Comparison of ENCODE assay signal across 19 cellular contexts in genomic region chr15:57534279-57534678, GRCh38. TPM values are rescaled to one million over a fixed set of nuclear protein-coding genes. Genes with fewer than 3 reads are reported as not detected.
DNase-seq lines count a peak whose midpoint lies in the region; ATAC-seq and TF ChIP-seq lines count a peak whose summit lies in the region.
"Had no signal": no experiment of that assay in that cellular context is flagged by ENCODE, and none has a peak within 500 bp of the region (broad histone marks: within the 10 kb centered on the region; RNA-seq: fewer than 3 reads in every experiment).

No MANE protein-coding gene starts in this region.

- no peak overlapping the region for H3K14ac ChIP-seq in H9 (ENCODE audit: insufficient read depth, low read length)

- H3K27ac Mint-ChIP-seq in H9 (peak overlapping the region; percentile 0 to 83 (median 66); a peak in 5 of 7 replicates), glutamatergic neuron (ENCODE audit: unreplicated experiment) (peak overlapping the region; percentile 53), T-helper 17 cell (no peak overlapping the region)
- H3K27ac Mint-ChIP-seq: activated CD4-positive, alpha-beta T cell treated with anti-CD3 and anti-CD28 coated beads, Interleukin-2, amount 10 ng/mL, durations not matched to agents 24 days and 14 days; CD14-positive monocyte; neural progenitor cell had no signal

- no peak overlapping the region for H4K8ac ChIP-seq in H9 (replicated peaks; ENCODE audit: insufficient read length, low read depth, low read length)

- no peak overlapping the region for H3K23ac ChIP-seq in H9 (ENCODE audit: insufficient read length, low read depth, low read length)

- H3K4me1 Mint-ChIP-seq in H9 (peaks cover 28 to 32% of the 10 kb centered on the region in 2 experiments), glutamatergic neuron (ENCODE audit: low read depth, unreplicated experiment) (peaks cover 26% of the 10 kb centered on the region), T-helper 17 cell (peaks cover 3% of the 10 kb centered on the region)
- H3K4me1 Mint-ChIP-seq: activated CD4-positive, alpha-beta T cell treated with anti-CD3 and anti-CD28 coated beads, Interleukin-2, amount 10 ng/mL, durations not matched to agents 24 days and 14 days; CD14-positive monocyte had no signal

- H4K91ac ChIP-seq in H9 (ENCODE audit: insufficient read length, low read depth, low read length) = no peak overlapping the region

- ATAC-seq in gastrocnemius medialis = peak; percentile 33 to 52
- no peak for ATAC-seq in HG02759 (IDR thresholded peaks at IDR 0.05; ENCODE audit: unreplicated experiment)
- ATAC-seq in T-helper 17 cell = no peak
- ATAC-seq: HCT116 had no signal

- WGBS in H9 (ENCODE audit: extremely low coverage, insufficient read length, low lambda C conversion rate) = no CpG with 5 or more reads among the region's 6 CpGs

- peaks cover 2% of the 10 kb centered on the region; the same call in 1 of the 2 replicates for H3K27me3 Mint-ChIP-seq in H9 (ENCODE audit: low read depth)
- peaks cover 8% of the 10 kb centered on the region for H3K27me3 Mint-ChIP-seq in glutamatergic neuron (ENCODE audit: unreplicated experiment)
- H3K27me3 Mint-ChIP-seq in T-helper 17 cell = peaks cover 48% of the 10 kb centered on the region

- intact Hi-C loops in gastrocnemius medialis (cut with DNase I; ENCODE audit: low total_unique reads) = no loop called here

- TF ChIP-seq CTCF in H9 (conservative IDR thresholded peaks at IDR 0.05) = no peak
- TF ChIP-seq CTCF in glutamatergic neuron (IDR thresholded peaks at IDR 0.05; ENCODE audit: partially characterized antibody, unreplicated experiment) = no peak
- no peak for TF ChIP-seq CTCF in gastrocnemius medialis (IDR thresholded peaks at IDR 0.05 in 4 of 5, conservative IDR thresholded peaks at IDR 0.05 in 1 of 5)

- H3K4me1 ChIP-seq in H9 (ENCODE audit: insufficient read depth, low read length) (peaks cover 4% of the 10 kb centered on the region), gastrocnemius medialis (no peaks in the 10 kb centered on the region)

- H4K20me1 ChIP-seq in H9 (ENCODE audit: control insufficient read depth, insufficient read depth, insufficient read length) = no peaks in the 10 kb centered on the region

- no peak overlapping the region for H3K56ac ChIP-seq in H9 (ENCODE audit: insufficient read length, low read depth, low read length)

- H3K4me3 ChIP-seq in gastrocnemius medialis = no peak overlapping the region
- H3K4me3 ChIP-seq: neural progenitor cell had no signal

- no peak overlapping the region for H2AK5ac ChIP-seq in H9 (ENCODE audit: insufficient read length, low read length)

- H3K9me3 ChIP-seq in H9 (ENCODE audit: control insufficient read depth, low read depth, low read length) (no peaks in the 10 kb centered on the region), gastrocnemius medialis (no peaks in the 10 kb centered on the region), T-helper 17 cell (ENCODE audit: control insufficient read depth, low read length, poor library complexity, severe bottlenecking) (no peaks in the 10 kb centered on the region)

- H4K5ac ChIP-seq in H9 (ENCODE audit: insufficient read length, low read depth, low read length) = no peak overlapping the region

- in situ Hi-C loops in gastrocnemius medialis (cut with MboI; ENCODE audit: low sequenced_read_pairs in 4 of 4) = loop anchor here in 3 of 4 donors (5.0 to 25.0 kb wide), 3 partner anchors 192 to 1047 kb away; no protein-coding TSS in a partner anchor

- H3K4ac ChIP-seq in H9 (ENCODE audit: low read depth, low read length) = no peak overlapping the region

- H3K79me1 ChIP-seq in H9 (ENCODE audit: insufficient read depth, low read depth, low read length, poor library complexity, severe bottlenecking) = no peaks in the 10 kb centered on the region

- H3K4me2 ChIP-seq in H9 (ENCODE audit: insufficient read depth, insufficient read length, low read length) = no peak overlapping the region
- H3K4me2 ChIP-seq: KMS-11, neural progenitor cell had no signal

- no peaks in the 10 kb centered on the region for H3K79me2 ChIP-seq in H9 (ENCODE audit: insufficient read depth, low read length)

- H3K9ac ChIP-seq in H9 (ENCODE audit: extremely low read depth, insufficient read length, low read length) = no peak overlapping the region
- H3K9ac ChIP-seq: KMS-11, neural progenitor cell had no signal

- H3K36me3 Mint-ChIP-seq in H9 (ENCODE audit: insufficient read depth in 1 of 3, low read depth in 3 of 3) = peaks cover 24 to 46% (median 46%) of the 10 kb centered on the region in 3 experiments
- peaks cover 20% of the 10 kb centered on the region for H3K36me3 Mint-ChIP-seq in glutamatergic neuron (ENCODE audit: unreplicated experiment)
- H3K36me3 Mint-ChIP-seq in T-helper 17 cell (ENCODE audit: low read depth) = no peaks in the 10 kb centered on the region
- H3K36me3 Mint-ChIP-seq: CD14-positive monocyte, neural progenitor cell had no signal

- H3K9me3 Mint-ChIP-seq in H9 (no peaks in the 10 kb centered on the region), glutamatergic neuron (ENCODE audit: unreplicated experiment) (peaks cover 10% of the 10 kb centered on the region)
- H3K9me3 Mint-ChIP-seq: activated CD4-positive, alpha-beta T cell treated with anti-CD3 and anti-CD28 coated beads, Interleukin-2, amount 10 ng/mL, durations not matched to agents 24 days and 14 days; neural progenitor cell had no signal

- no peak for TF ChIP-seq POLR2A in gastrocnemius medialis (IDR thresholded peaks at IDR 0.05)

- H2BK12ac ChIP-seq in H9 (ENCODE audit: insufficient read length, low read depth, low read length) = no peak overlapping the region

- H3K18ac ChIP-seq in H9 (ENCODE audit: insufficient read length, low read depth, low read length) = no peak overlapping the region

- no peak overlapping the region for H2BK5ac ChIP-seq in H9 (ENCODE audit: insufficient read length, low read length)

- H3K36me3 ChIP-seq in gastrocnemius medialis = no peaks in the 10 kb centered on the region
- H3K36me3 ChIP-seq: neural progenitor cell had no signal

- no peaks in the 10 kb centered on the region for H3K23me2 ChIP-seq in H9 (ENCODE audit: insufficient read length, low read depth, low read length, poor library complexity, severe bottlenecking)

- H3K27me3 ChIP-seq in H9 (ENCODE audit: insufficient read depth, low read length) (no peaks in the 10 kb centered on the region), gastrocnemius medialis (no peaks in the 10 kb centered on the region)
- H3K27me3 ChIP-seq: neural progenitor cell had no signal

- H2BK15ac ChIP-seq in H9 (ENCODE audit: low read depth, low read length) = no peak overlapping the region

- H3K27ac ChIP-seq in H9 (ENCODE audit: insufficient read length, low read depth, low read length) = no peak overlapping the region
- peak overlapping the region in 1 of 4 donors; percentile 13 for H3K27ac ChIP-seq in gastrocnemius medialis
- H3K27ac ChIP-seq: KMS-11, neural progenitor cell had no signal

- DNase-seq in H9 (peak; percentile 72), NCI-H69 (lab: John Stamatoyannopoulos, UW) (peak; percentile 70), glutamatergic neuron (no peak), gastrocnemius medialis (no peak), NCI-H748 (lab: John Stamatoyannopoulos, UW; ENCODE audit: unreplicated experiment) (no peak), T-helper 17 cell (no peak), NCI-H1105 treated with DMSO at 0.1 percent for 48 hours (lab: John Stamatoyannopoulos, UW) (no peak)
- DNase-seq: activated CD4-positive, alpha-beta T cell treated with anti-CD3 and anti-CD28 coated beads, Interleukin-2, amount 10 ng/mL, durations not matched to agents 24 days and 14 days; amygdala; DMS79 treated with DMSO at 0.1 percent for 48 hours; NCI-H510A treated with DMSO at 0.1 percent for 48 hours; stimulated activated CD4-positive, alpha-beta T cell treated with anti-CD3 and anti-CD28 coated beads, Interleukin-15, amount 100 ng/mL, for 24 hours; stimulated activated naive CD4-positive, alpha-beta T cell treated with Interleukin-2 at 50 U/mL for 16 hours; trophoblast cell had no signal

- H3T11ph ChIP-seq in H9 (ENCODE audit: low read length) = no peak overlapping the region

- H3K4me3 Mint-ChIP-seq in H9 (no peak overlapping the region), glutamatergic neuron (ENCODE audit: unreplicated experiment) (no peak overlapping the region), T-helper 17 cell (no peak overlapping the region)
- H3K4me3 Mint-ChIP-seq: activated CD4-positive, alpha-beta T cell treated with anti-CD3 and anti-CD28 coated beads, Interleukin-2, amount 10 ng/mL, durations not matched to agents 24 days and 14 days; CD14-positive monocyte; neural progenitor cell had no signal

- no peak overlapping the region for H2BK20ac ChIP-seq in H9 (ENCODE audit: low read depth, low read length, poor library complexity, severe bottlenecking)

- no peak overlapping the region for H2BK120ac ChIP-seq in H9 (ENCODE audit: low read depth, low read length, poor library complexity, severe bottlenecking)

- no peak overlapping the region for H2AFZ ChIP-seq in H9 (ENCODE audit: low read length)
- H2AFZ ChIP-seq: neural progenitor cell had no signal

RNA-seq across cellular contexts. Expression of gene MYZAP, which starts 57.4 kb away (rescaled TPM):
- total RNA-seq in H9 (2021) (0.63 and 0.72 TPM in 2 replicates), glutamatergic neuron (ENCODE audit: unreplicated experiment) (not detected), gastrocnemius medialis (1 to 10 TPM; 1.3 to 9.4 (median 1.4) TPM), T-helper 17 cell (1 to 10 TPM in 1 of 2 donors, under 1 TPM in 1; 0.15 to 6.2 TPM)
- total RNA-seq: activated CD4-positive, alpha-beta T cell treated with anti-CD3 and anti-CD28 coated beads, Interleukin-2, amount 10 ng/mL, durations not matched to agents 24 days and 14 days had no signal

Comparison
In these comparisons a context has a peak if more than half of its experiments do, and no peak if none do; other contexts are left out.
1. DNase-seq: peak in H9 (single experiment) and NCI-H69 (single experiment); none in glutamatergic neuron (single experiment), gastrocnemius medialis (0 of 2), NCI-H748 (single experiment), T-helper 17 cell (0 of 3) and NCI-H1105 treated with DMSO at 0.1 percent for 48 hours (single experiment).
2. ATAC-seq: peak in gastrocnemius medialis (2 of 2); none in HG02759 (single experiment) and T-helper 17 cell (single experiment).